1 cellular context compared by ENCODE assay signal in the genomic region with DNA sequence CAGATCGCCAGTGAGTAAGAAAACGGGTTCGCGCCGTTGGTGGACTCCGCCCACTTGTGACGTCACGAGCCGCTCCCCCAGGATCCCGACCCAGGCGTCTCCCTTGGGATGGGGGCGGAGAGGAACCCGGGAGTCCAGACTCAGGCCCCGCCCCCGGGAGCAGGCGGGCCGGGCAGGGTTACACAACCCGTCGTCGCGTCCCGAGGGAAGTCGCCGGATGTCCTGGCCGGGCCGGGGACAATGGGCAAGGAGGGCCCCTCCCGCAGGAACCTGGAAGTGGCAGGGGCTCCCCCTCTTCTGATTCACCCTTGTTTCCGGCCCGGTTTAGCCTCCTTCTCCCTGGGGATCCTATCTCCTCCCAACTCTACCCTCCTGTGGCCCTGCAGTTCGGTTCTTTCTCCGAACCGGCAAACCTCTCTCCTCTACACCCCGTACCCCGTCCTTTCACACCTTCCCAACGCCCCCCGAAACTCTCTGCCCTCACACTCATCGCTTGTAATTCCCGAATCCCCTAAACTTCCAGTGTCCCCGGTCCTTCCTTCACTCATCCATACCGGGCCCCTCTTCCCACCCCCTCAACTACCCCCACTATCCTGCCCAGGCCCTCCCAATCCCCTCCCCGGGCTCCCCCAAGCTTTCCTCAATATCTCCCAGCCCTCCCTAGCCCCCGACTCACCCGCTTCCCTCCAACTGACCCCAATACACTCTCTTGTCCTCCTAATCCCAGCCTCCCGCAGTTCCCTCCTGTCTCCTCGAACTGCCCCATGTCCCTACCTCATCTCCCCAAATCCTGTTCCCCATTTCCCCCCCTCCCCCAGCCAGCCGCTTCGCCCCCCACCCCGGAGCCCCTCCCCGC.
A peak's percentile ranks its signal among the peaks of the same experiment; 100 is the strongest.
TF ChIP-seq lines count a peak whose summit lies in the region.

No MANE protein-coding gene starts in this region.

TF ChIP-seq in K562, 482 proteins besides CTCF, POLR2A, EP300 and RAD21 (continued from another document):
- TF ChIP-seq, protein P1, sequence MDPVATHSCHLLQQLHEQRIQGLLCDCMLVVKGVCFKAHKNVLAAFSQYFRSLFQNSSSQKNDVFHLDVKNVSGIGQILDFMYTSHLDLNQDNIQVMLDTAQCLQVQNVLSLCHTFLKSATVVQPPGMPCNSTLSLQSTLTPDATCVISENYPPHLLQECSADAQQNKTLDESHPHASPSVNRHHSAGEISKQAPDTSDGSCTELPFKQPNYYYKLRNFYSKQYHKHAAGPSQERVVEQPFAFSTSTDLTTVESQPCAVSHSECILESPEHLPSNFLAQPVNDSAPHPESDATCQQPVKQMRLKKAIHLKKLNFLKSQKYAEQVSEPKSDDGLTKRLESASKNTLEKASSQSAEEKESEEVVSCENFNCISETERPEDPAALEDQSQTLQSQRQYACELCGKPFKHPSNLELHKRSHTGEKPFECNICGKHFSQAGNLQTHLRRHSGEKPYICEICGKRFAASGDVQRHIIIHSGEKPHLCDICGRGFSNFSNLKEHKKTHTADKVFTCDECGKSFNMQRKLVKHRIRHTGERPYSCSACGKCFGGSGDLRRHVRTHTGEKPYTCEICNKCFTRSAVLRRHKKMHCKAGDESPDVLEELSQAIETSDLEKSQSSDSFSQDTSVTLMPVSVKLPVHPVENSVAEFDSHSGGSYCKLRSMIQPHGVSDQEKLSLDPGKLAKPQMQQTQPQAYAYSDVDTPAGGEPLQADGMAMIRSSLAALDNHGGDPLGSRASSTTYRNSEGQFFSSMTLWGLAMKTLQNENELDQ (CRISPR knock-in tag; IDR thresholded peaks at IDR 0.05; ENCODE audit: borderline replicate concordance) = no peak
- 0 out of 2 replicates have a peak, but pooled peaks have one; percentile 7 for TF ChIP-seq TEAD4 (IDR thresholded peaks at IDR 0.05; ENCODE audit: low read length)
- no peak for TF ChIP-seq TEAD4 (CRISPR knock-in tag; IDR thresholded peaks at IDR 0.05; ENCODE audit: borderline replicate concordance)
- TF ChIP-seq CTCFL (IDR thresholded peaks at IDR 0.05; ENCODE audit: borderline replicate concordance, insufficient read depth, low read depth, low read length, poor library complexity, severe bottlenecking) = no peak
- no peak for TF ChIP-seq PCBP2 (IDR thresholded peaks at IDR 0.05; ENCODE audit: low read depth, low read length, poor library complexity, severe bottlenecking)
- TF ChIP-seq ZFPM2 (CRISPR knock-in tag; IDR thresholded peaks at IDR 0.05) = no peak
- TF ChIP-seq, protein P2, sequence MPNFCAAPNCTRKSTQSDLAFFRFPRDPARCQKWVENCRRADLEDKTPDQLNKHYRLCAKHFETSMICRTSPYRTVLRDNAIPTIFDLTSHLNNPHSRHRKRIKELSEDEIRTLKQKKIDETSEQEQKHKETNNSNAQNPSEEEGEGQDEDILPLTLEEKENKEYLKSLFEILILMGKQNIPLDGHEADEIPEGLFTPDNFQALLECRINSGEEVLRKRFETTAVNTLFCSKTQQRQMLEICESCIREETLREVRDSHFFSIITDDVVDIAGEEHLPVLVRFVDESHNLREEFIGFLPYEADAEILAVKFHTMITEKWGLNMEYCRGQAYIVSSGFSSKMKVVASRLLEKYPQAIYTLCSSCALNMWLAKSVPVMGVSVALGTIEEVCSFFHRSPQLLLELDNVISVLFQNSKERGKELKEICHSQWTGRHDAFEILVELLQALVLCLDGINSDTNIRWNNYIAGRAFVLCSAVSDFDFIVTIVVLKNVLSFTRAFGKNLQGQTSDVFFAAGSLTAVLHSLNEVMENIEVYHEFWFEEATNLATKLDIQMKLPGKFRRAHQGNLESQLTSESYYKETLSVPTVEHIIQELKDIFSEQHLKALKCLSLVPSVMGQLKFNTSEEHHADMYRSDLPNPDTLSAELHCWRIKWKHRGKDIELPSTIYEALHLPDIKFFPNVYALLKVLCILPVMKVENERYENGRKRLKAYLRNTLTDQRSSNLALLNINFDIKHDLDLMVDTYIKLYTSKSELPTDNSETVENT (CRISPR knock-in tag; IDR thresholded peaks at IDR 0.05) = no peak
- TF ChIP-seq NEUROD1 (IDR thresholded peaks at IDR 0.05; ENCODE audit: borderline replicate concordance, low read depth, low read length, partially characterized antibody) = no peak
- no peak for TF ChIP-seq MCM3 (IDR thresholded peaks at IDR 0.05)
- TF ChIP-seq, protein P3, sequence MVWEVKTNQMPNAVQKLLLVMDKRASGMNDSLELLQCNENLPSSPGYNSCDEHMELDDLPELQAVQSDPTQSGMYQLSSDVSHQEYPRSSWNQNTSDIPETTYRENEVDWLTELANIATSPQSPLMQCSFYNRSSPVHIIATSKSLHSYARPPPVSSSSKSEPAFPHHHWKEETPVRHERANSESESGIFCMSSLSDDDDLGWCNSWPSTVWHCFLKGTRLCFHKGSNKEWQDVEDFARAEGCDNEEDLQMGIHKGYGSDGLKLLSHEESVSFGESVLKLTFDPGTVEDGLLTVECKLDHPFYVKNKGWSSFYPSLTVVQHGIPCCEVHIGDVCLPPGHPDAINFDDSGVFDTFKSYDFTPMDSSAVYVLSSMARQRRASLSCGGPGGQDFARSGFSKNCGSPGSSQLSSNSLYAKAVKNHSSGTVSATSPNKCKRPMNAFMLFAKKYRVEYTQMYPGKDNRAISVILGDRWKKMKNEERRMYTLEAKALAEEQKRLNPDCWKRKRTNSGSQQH (CRISPR knock-in tag; IDR thresholded peaks at IDR 0.05) = 0 out of 2 replicates have a peak, but pooled peaks have one; percentile 44
- TF ChIP-seq E4F1 (CRISPR knock-in tag; IDR thresholded peaks at IDR 0.05; ENCODE audit: borderline replicate concordance) = no peak
- TF ChIP-seq PKNOX1 (IDR thresholded peaks at IDR 0.05) = no peak; the same call in 1 of the 2 replicates
- no peak for TF ChIP-seq ZNF398 (CRISPR knock-in tag; IDR thresholded peaks at IDR 0.05)
- no peak for TF ChIP-seq ZSCAN29 (IDR thresholded peaks at IDR 0.05)
- peak; percentile 43 for TF ChIP-seq TAF1 (IDR thresholded peaks at IDR 0.05; ENCODE audit: control insufficient read depth, extremely low read depth, insufficient read depth, low read length, severe bottlenecking)
- TF ChIP-seq POLR2G (IDR thresholded peaks at IDR 0.05; ENCODE audit: low read depth, low read length) = peak; percentile 82
- no peak for TF ChIP-seq NR3C1 (CRISPR knock-in tag; IDR thresholded peaks at IDR 0.05)
